7 cellular contexts compared by ENCODE assay signal in the genomic region with DNA sequence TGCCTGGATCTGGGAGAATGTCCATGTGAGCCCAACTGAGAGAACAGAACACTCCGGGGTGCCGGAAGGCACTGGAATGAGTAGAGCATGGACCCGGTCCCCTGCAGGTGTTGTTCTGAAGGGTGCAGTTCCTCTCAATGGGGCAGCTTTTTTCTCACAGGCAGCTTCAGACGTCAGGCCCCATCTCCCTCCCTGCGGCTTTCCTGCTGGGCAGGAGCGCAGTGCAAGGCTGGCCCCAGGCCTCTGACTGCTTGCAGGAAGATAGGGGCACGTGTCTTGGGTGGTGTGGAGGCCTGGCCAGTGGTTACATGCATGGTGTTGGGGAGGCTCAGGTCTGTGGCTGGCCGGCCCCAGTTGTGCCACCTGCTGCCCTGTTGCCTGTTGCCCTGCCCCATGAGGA. TPM values are rescaled to one million over a fixed set of nuclear protein-coding genes. Genes with fewer than 3 reads are reported as not detected.
A peak's percentile ranks its signal among the peaks of the same experiment; 100 is the strongest.
DNase-seq lines count a peak whose midpoint lies in the region; ATAC-seq, FAIRE-seq and TF ChIP-seq lines count a peak whose summit lies in the region.
"Not testable (repeated sequence)": the region's sequence is repeated elsewhere in the genome, so short reads cannot be mapped to it uniquely, and the experiment has no call there.

No MANE protein-coding gene starts in this region.

- H3K4me1 Mint-ChIP-seq in CD4-positive, alpha-beta memory T cell; activated CD4-positive, alpha-beta T cell treated with anti-CD3 and anti-CD28 coated beads, Interleukin-2, amount 10 ng/mL, durations not matched to agents 7 days and 5 days; memory B cell: not testable (repeated sequence)

- H3K79me2 ChIP-seq in K562 (ENCODE audit: control insufficient read depth, insufficient read depth, low read length): not testable (repeated sequence)

- not testable (repeated sequence) for BruUV-seq in K562 (replicated peaks; lab: Mats Ljungman, UMichigan)

- TF ChIP-seq EP300 in K562 (IDR thresholded peaks at IDR 0.05; ENCODE audit: low read length): not testable (repeated sequence)

- H3K27me3 ChIP-seq in CD4-positive, alpha-beta memory T cell (ENCODE audit: insufficient read depth, low read length); K562 (ENCODE audit: control insufficient read depth in 2 of 2, insufficient read depth in 2 of 2, low read length in 2 of 2): not testable (repeated sequence)

- H3K36me3 ChIP-seq in CD4-positive, alpha-beta memory T cell (ENCODE audit: insufficient read depth, low read length); K562 (ENCODE audit: control insufficient read depth, insufficient read depth, low read length): not testable (repeated sequence)

- not testable (repeated sequence) for TF ChIP-seq RAD21 in K562 (CRISPR knock-in tag; conservative IDR thresholded peaks at IDR 0.05 in 1 of 2, IDR thresholded peaks at IDR 0.05 in 1 of 2)

- ATAC-seq in GM19035 (IDR thresholded peaks at IDR 0.05; ENCODE audit: unreplicated experiment) (peak; percentile 19), memory B cell (ENCODE audit: low read depth) (peak; percentile 19)
- not testable (repeated sequence) for ATAC-seq in K562

- not testable (repeated sequence) for H3K4me1 ChIP-seq in CD4-positive, alpha-beta memory T cell (ENCODE audit: insufficient read depth, low read length); K562 (replicated peaks in 1 of 2; ENCODE audit: control insufficient read depth in 2 of 2, insufficient read depth in 2 of 2, low read length in 2 of 2)

- peak; percentile 37 for FAIRE-seq in K562 (lab: Jason Lieb, UNC)

- DNase-seq in CD4-positive, alpha-beta memory T cell: peak in 3 of 5 donors; percentile 23 to 37 (median 26)
- DNase-seq in NAMALWA (ENCODE audit: low spot score): peak; percentile 26
- not testable (repeated sequence) for DNase-seq in activated CD4-positive, alpha-beta T cell treated with anti-CD3 and anti-CD28 coated beads, Interleukin-2, amount 10 ng/mL, durations not matched to agents 7 days and 5 days; K562 (ENCODE audit: extremely low read depth in 1 of 4, low spot score in 3 of 4); memory B cell (ENCODE audit: low spot score in 2 of 2)
- peak; percentile 0 for DNase-seq in activated CD8-positive, alpha-beta memory T cell treated with anti-CD3 and anti-CD28 coated beads, Interleukin-2, amount 50 U/mL, for 4 hours

- not testable (repeated sequence) for H3K9me3 ChIP-seq in CD4-positive, alpha-beta memory T cell (ENCODE audit: control insufficient read depth in 1 of 2, low read length in 2 of 2); K562 (replicated peaks; ENCODE audit: control insufficient read depth, insufficient read depth, low read depth, low read length)

- CTCF ChIA-PET in CD4-positive, alpha-beta memory T cell (lab: Charles Lee; ENCODE audit: partially characterized antibody); activated CD4-positive, alpha-beta T cell treated with anti-CD3 and anti-CD28 coated beads, Interleukin-2, amount 10 ng/mL, durations not matched to agents 7 days and 5 days (lab: Charles Lee); K562 (lab: Yijun Ruan, JAX; ENCODE audit: low intra/inter-chr PET ratio): not testable (repeated sequence)

- H3K27ac ChIP-seq in CD4-positive, alpha-beta memory T cell (ENCODE audit: low read depth, low read length); K562 (ENCODE audit: extremely low read depth, low read depth, low read length): not testable (repeated sequence)

- no CpG with 5 or more reads among the region's 8 CpGs for WGBS in K562 (ENCODE audit: insufficient coverage, low coverage, missing lambda C conversion rate)

- peak overlapping the region in 1 of 7 donors; percentile 60 for H3K27ac Mint-ChIP-seq in CD4-positive, alpha-beta memory T cell
- H3K27ac Mint-ChIP-seq in activated CD4-positive, alpha-beta T cell treated with anti-CD3 and anti-CD28 coated beads, Interleukin-2, amount 10 ng/mL, durations not matched to agents 7 days and 5 days: peak overlapping the region; percentile 25
- H3K27ac Mint-ChIP-seq in memory B cell: peak overlapping the region; percentile 63

- intact Hi-C loops in CD4-positive, alpha-beta memory T cell (cut with micrococcal nuclease); K562 (cut with micrococcal nuclease): not testable (repeated sequence)

- H3K4me3 Mint-ChIP-seq in CD4-positive, alpha-beta memory T cell; activated CD4-positive, alpha-beta T cell treated with anti-CD3 and anti-CD28 coated beads, Interleukin-2, amount 10 ng/mL, durations not matched to agents 7 days and 5 days; memory B cell: not testable (repeated sequence)

- not testable (repeated sequence) for TF ChIP-seq POLR2A in K562 (conservative IDR thresholded peaks at IDR 0.05)

- H3K9me3 Mint-ChIP-seq in CD4-positive, alpha-beta memory T cell; activated CD4-positive, alpha-beta T cell treated with anti-CD3 and anti-CD28 coated beads, Interleukin-2, amount 10 ng/mL, durations not matched to agents 7 days and 5 days; memory B cell: not testable (repeated sequence)

- not testable (repeated sequence) for H2AFZ ChIP-seq in K562 (ENCODE audit: low read depth, low read length)

- not testable (repeated sequence) for H3K9ac ChIP-seq in K562 (ENCODE audit: insufficient read depth in 1 of 2, low read depth in 2 of 2, low read length in 2 of 2)

- not testable (repeated sequence) for H3K9me1 ChIP-seq in K562 (ENCODE audit: control insufficient read depth, insufficient read depth, low read length)

- TF ChIP-seq CTCF in K562 (IDR thresholded peaks at IDR 0.05 in 2 of 3, conservative IDR thresholded peaks at IDR 0.05 in 1 of 3; ENCODE audit: insufficient read depth in 2 of 3, low read depth in 1 of 3, low read length in 3 of 3): not testable (repeated sequence)

- in situ Hi-C loops in K562 (cut with MboI): loop anchor here (25.0 kb wide), 1 partner anchor 357 kb away; a partner anchor contains a TSS

- POLR2A ChIA-PET in CD4-positive, alpha-beta memory T cell (lab: Charles Lee; ENCODE audit: partially characterized antibody); activated CD4-positive, alpha-beta T cell treated with anti-CD3 and anti-CD28 coated beads, Interleukin-2, amount 10 ng/mL, durations not matched to agents 7 days and 5 days (lab: Charles Lee); K562 (lab: Yijun Ruan, JAX): not testable (repeated sequence)

- not testable (repeated sequence) for H4K20me1 ChIP-seq in K562 (replicated peaks; ENCODE audit: control insufficient read depth, insufficient read depth, low read length)

- H3K27me3 Mint-ChIP-seq in CD4-positive, alpha-beta memory T cell; activated CD4-positive, alpha-beta T cell treated with anti-CD3 and anti-CD28 coated beads, Interleukin-2, amount 10 ng/mL, durations not matched to agents 7 days and 5 days; memory B cell: not testable (repeated sequence)

- not testable (repeated sequence) for H3K4me3 ChIP-seq in CD4-positive, alpha-beta memory T cell (ENCODE audit: low read length in 2 of 2); K562

- H3K4me2 ChIP-seq in K562 (ENCODE audit: insufficient read depth, low read length): not testable (repeated sequence)

- H3K36me3 Mint-ChIP-seq in CD4-positive, alpha-beta memory T cell; activated CD4-positive, alpha-beta T cell treated with anti-CD3 and anti-CD28 coated beads, Interleukin-2, amount 10 ng/mL, durations not matched to agents 7 days and 5 days (ENCODE audit: low read depth); memory B cell: not testable (repeated sequence)

RNA-seq across cellular contexts. Expression of a gene that starts 10.5 kb away (rescaled TPM):
- 10 to 100 TPM; 55.6 to 56.6 TPM for total RNA-seq in CD4-positive, alpha-beta memory T cell
- 10 to 100 TPM; 10.9 to 48.9 TPM for polyA plus RNA-seq in CD4-positive, alpha-beta memory T cell
- 10 to 100 TPM; 41.7 to 50.2 TPM for total RNA-seq in activated CD4-positive, alpha-beta T cell treated with anti-CD3 and anti-CD28 coated beads, Interleukin-2, amount 10 ng/mL, durations not matched to agents 7 days and 5 days
- total RNA-seq in K562 (2011; cell fraction: chromatin; rRNA removed; ENCODE audit: low replicate concordance): 125 and 198 TPM in 2 replicates
- 96.3 and 112 TPM in 2 replicates for total RNA-seq in K562 (2011; cell fraction: nucleolus; rRNA removed)
- total RNA-seq in K562 (2011; cell fraction: nucleoplasm; rRNA removed): 120 and 121 TPM in 2 replicates
- total RNA-seq in K562 (2014; rRNA removed): 45.4 and 64.8 TPM in 2 replicates
- 20.4 and 26.6 TPM in 2 replicates for total RNA-seq in K562 (2014; rRNA removed; fragmentation: Illumina TruSeq; extraction: Trizol)
- total RNA-seq in K562 (2015; rRNA removed; fragmentation: Illumina TruSeq; extraction: Trizol): 37.8 and 39.5 TPM in 2 replicates
- total RNA-seq in K562 (2021): 70.1 and 77.0 TPM in 2 replicates
- polyA plus RNA-seq in K562 (2011; rRNA removed): 45.4 and 47.3 TPM in 2 replicates
- polyA plus RNA-seq in K562 (2011; cell fraction: cytosol; rRNA removed): 50.0 and 94.6 TPM in 2 replicates
- polyA plus RNA-seq in K562 (2011; cell fraction: nucleus; rRNA removed): 97.1 and 134 TPM in 2 replicates
- 55.4 and 77.7 TPM in 2 replicates for polyA plus RNA-seq in K562 (2012)
- polyA plus RNA-seq in K562 (2014; fragmentation: Illumina TruSeq; extraction: Trizol): 25.3 and 36.6 TPM in 2 replicates
- 10 to 100 TPM; 11.2 to 24.9 TPM for polyA plus RNA-seq in K562 (2014; fragmentation: Nextera tagmentation; extraction: Ambion mirVana)
- polyA plus RNA-seq in K562 (2014; rRNA removed): 65.4 and 78.6 TPM in 2 replicates
- 22.0 and 25.5 TPM in 2 replicates for polyA minus RNA-seq in K562 (2011; rRNA and poly(A)+ RNA removed)
- 21.8 and 29.4 TPM in 2 replicates for polyA minus RNA-seq in K562 (2011; cell fraction: cytosol; rRNA and poly(A)+ RNA removed)
- 43.9 and 44.2 TPM in 2 replicates for polyA minus RNA-seq in K562 (2011; cell fraction: nucleus; rRNA and poly(A)+ RNA removed)

RNA-seq across cellular contexts. Expression of a gene that starts 36.8 kb away (rescaled TPM):
- total RNA-seq in CD4-positive, alpha-beta memory T cell: 10 to 100 TPM; 27.2 to 28.2 TPM
- 10 to 100 TPM in 1 of 2 donors, under 1 TPM in 1; 0.35 to 13.9 TPM for polyA plus RNA-seq in CD4-positive, alpha-beta memory T cell
- 10 to 100 TPM; 24.2 to 29.0 TPM for total RNA-seq in activated CD4-positive, alpha-beta T cell treated with anti-CD3 and anti-CD28 coated beads, Interleukin-2, amount 10 ng/mL, durations not matched to agents 7 days and 5 days
- 95.1 and 192 TPM in 2 replicates for total RNA-seq in K562 (2011; cell fraction: chromatin; rRNA removed; ENCODE audit: low replicate concordance)
- total RNA-seq in K562 (2011; cell fraction: nucleolus; rRNA removed): 89.4 and 101 TPM in 2 replicates
- 53.8 and 68.3 TPM in 2 replicates for total RNA-seq in K562 (2011; cell fraction: nucleoplasm; rRNA removed)
- total RNA-seq in K562 (2014; rRNA removed): 47.0 and 58.9 TPM in 2 replicates
- 23.1 and 24.6 TPM in 2 replicates for total RNA-seq in K562 (2014; rRNA removed; fragmentation: Illumina TruSeq; extraction: Trizol)
- 33.1 and 36.6 TPM in 2 replicates for total RNA-seq in K562 (2015; rRNA removed; fragmentation: Illumina TruSeq; extraction: Trizol)
- 46.5 and 57.6 TPM in 2 replicates for total RNA-seq in K562 (2021)
- polyA plus RNA-seq in K562 (2011; rRNA removed): 27.7 and 28.7 TPM in 2 replicates
- 30.3 and 42.8 TPM in 2 replicates for polyA plus RNA-seq in K562 (2011; cell fraction: cytosol; rRNA removed)
- 69.1 and 77.4 TPM in 2 replicates for polyA plus RNA-seq in K562 (2011; cell fraction: nucleus; rRNA removed)
- polyA plus RNA-seq in K562 (2012): 19.4 and 34.4 TPM in 2 replicates
- 31.1 and 35.2 TPM in 2 replicates for polyA plus RNA-seq in K562 (2014; fragmentation: Illumina TruSeq; extraction: Trizol)
- 1 to 10 TPM in 1 of 2 experiments, under 1 TPM in 1; 0.72 to 1.9 TPM for polyA plus RNA-seq in K562 (2014; fragmentation: Nextera tagmentation; extraction: Ambion mirVana)
- 35.3 and 40.6 TPM in 2 replicates for polyA plus RNA-seq in K562 (2014; rRNA removed)
- 28.2 and 34.5 TPM in 2 replicates for polyA minus RNA-seq in K562 (2011; rRNA and poly(A)+ RNA removed)
- polyA minus RNA-seq in K562 (2011; cell fraction: cytosol; rRNA and poly(A)+ RNA removed): 22.5 and 27.6 TPM in 2 replicates
- polyA minus RNA-seq in K562 (2011; cell fraction: nucleus; rRNA and poly(A)+ RNA removed): 32.7 and 47.2 TPM in 2 replicates
